ENCODE assay signal across 1 cellular context in the genomic region with DNA sequence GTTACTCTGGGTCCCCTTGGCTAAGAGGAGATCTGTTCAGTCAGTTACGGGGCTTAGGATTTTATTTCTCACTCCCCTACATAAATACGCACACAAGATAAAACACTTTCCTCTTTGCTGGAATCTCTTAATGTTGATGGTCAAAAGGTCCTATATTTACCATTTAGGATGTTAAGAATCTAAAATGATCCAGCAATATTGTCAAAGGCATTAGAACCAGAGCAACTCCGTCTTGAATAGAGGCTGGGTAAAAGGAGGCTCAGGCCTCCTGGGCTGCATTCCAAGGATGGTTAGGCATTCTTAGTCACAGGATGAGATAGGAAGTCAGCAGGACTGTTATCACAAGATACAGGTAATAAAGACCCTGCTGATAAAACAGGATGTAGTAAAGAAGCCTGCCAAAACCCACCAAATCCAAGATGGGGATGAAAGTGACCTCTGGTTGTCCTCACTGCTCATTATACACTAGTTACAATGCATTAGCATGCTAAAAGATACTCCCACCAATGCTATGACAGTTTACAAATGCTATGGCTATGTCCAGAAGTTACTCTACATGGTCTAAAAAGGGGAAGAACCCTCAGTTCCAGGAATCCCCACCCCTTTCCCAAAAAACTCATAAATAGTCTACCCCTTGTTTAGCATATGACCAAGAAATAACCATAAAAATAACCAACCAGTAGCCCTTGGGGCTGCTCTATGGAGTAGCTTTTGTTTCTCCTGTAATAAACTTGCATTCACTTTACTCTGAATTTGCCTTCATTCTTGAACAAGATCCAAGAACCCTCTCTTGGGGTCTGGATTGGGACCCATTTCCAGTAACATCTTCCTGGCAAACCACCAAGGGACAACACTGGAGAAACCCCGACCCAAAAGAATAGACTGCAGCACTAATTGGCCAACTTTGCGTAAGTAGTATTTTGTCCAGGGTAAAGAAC.
TF ChIP-seq lines count a peak whose summit lies in the region.

No MANE protein-coding gene starts in this region.

TF ChIP-seq in K562, 482 proteins besides CTCF, POLR2A, EP300 and RAD21 (continued from another document and continues in another):
- no peak for TF ChIP-seq CHD4 (IDR thresholded peaks at IDR 0.05; ENCODE audit: insufficient read depth, insufficient replicate concordance, low read depth, low read length, poor library complexity, severe bottlenecking)
- TF ChIP-seq SMAD2 (IDR thresholded peaks at IDR 0.05; ENCODE audit: low read depth, low read length), result no peak
- no peak for TF ChIP-seq ETS2 (tag; IDR thresholded peaks at IDR 0.05; ENCODE audit: borderline replicate concordance, poor library complexity, severe bottlenecking)
- TF ChIP-seq ZBED1 (IDR thresholded peaks at IDR 0.05), result no peak
- no peak for TF ChIP-seq ARID4B (CRISPR knock-in tag; IDR thresholded peaks at IDR 0.05)
- TF ChIP-seq, protein P1, sequence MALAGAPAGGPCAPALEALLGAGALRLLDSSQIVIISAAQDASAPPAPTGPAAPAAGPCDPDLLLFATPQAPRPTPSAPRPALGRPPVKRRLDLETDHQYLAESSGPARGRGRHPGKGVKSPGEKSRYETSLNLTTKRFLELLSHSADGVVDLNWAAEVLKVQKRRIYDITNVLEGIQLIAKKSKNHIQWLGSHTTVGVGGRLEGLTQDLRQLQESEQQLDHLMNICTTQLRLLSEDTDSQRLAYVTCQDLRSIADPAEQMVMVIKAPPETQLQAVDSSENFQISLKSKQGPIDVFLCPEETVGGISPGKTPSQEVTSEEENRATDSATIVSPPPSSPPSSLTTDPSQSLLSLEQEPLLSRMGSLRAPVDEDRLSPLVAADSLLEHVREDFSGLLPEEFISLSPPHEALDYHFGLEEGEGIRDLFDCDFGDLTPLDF (CRISPR knock-in tag; IDR thresholded peaks at IDR 0.05), result no peak
- no peak for TF ChIP-seq SAP30 (IDR thresholded peaks at IDR 0.05; ENCODE audit: borderline replicate concordance, insufficient read depth, low read depth, low read length, poor library complexity, severe bottlenecking)
- TF ChIP-seq CBX1 (IDR thresholded peaks at IDR 0.05; ENCODE audit: low read depth), result no peak
- TF ChIP-seq CHD2 (IDR thresholded peaks at IDR 0.05; ENCODE audit: low read depth, low read length), result no peak
- no peak for TF ChIP-seq RBM39 (optimal IDR thresholded peaks at IDR 0.05; ENCODE audit: low read depth, low read length)
- peak; percentile 50 for TF ChIP-seq ELF1 (tag; IDR thresholded peaks at IDR 0.05)
- no peak for TF ChIP-seq ZNF277 (CRISPR knock-in tag; IDR thresholded peaks at IDR 0.05; ENCODE audit: borderline replicate concordance)
- TF ChIP-seq, protein P2, sequence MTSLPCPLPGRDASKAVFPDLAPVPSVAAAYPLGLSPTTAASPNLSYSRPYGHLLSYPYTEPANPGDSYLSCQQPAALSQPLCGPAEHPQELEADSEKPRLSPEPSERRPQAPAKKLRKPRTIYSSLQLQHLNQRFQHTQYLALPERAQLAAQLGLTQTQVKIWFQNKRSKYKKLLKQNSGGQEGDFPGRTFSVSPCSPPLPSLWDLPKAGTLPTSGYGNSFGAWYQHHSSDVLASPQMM (CRISPR knock-in tag; IDR thresholded peaks at IDR 0.05), result no peak
- TF ChIP-seq CCNT2 (IDR thresholded peaks at IDR 0.05; ENCODE audit: borderline replicate concordance, extremely low read depth, insufficient read length, low read depth, low read length), result no peak
- TF ChIP-seq ZBTB2 (IDR thresholded peaks at IDR 0.05), result no peak
- TF ChIP-seq HIVEP1 (CRISPR knock-in tag; IDR thresholded peaks at IDR 0.05), result peak; percentile 91
- TF ChIP-seq, protein P3, sequence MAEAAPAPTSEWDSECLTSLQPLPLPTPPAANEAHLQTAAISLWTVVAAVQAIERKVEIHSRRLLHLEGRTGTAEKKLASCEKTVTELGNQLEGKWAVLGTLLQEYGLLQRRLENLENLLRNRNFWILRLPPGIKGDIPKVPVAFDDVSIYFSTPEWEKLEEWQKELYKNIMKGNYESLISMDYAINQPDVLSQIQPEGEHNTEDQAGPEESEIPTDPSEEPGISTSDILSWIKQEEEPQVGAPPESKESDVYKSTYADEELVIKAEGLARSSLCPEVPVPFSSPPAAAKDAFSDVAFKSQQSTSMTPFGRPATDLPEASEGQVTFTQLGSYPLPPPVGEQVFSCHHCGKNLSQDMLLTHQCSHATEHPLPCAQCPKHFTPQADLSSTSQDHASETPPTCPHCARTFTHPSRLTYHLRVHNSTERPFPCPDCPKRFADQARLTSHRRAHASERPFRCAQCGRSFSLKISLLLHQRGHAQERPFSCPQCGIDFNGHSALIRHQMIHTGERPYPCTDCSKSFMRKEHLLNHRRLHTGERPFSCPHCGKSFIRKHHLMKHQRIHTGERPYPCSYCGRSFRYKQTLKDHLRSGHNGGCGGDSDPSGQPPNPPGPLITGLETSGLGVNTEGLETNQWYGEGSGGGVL (CRISPR knock-in tag; IDR thresholded peaks at IDR 0.05), result no peak
- TF ChIP-seq ZNF280B (CRISPR knock-in tag; IDR thresholded peaks at IDR 0.05), result no peak
- TF ChIP-seq, protein P4, sequence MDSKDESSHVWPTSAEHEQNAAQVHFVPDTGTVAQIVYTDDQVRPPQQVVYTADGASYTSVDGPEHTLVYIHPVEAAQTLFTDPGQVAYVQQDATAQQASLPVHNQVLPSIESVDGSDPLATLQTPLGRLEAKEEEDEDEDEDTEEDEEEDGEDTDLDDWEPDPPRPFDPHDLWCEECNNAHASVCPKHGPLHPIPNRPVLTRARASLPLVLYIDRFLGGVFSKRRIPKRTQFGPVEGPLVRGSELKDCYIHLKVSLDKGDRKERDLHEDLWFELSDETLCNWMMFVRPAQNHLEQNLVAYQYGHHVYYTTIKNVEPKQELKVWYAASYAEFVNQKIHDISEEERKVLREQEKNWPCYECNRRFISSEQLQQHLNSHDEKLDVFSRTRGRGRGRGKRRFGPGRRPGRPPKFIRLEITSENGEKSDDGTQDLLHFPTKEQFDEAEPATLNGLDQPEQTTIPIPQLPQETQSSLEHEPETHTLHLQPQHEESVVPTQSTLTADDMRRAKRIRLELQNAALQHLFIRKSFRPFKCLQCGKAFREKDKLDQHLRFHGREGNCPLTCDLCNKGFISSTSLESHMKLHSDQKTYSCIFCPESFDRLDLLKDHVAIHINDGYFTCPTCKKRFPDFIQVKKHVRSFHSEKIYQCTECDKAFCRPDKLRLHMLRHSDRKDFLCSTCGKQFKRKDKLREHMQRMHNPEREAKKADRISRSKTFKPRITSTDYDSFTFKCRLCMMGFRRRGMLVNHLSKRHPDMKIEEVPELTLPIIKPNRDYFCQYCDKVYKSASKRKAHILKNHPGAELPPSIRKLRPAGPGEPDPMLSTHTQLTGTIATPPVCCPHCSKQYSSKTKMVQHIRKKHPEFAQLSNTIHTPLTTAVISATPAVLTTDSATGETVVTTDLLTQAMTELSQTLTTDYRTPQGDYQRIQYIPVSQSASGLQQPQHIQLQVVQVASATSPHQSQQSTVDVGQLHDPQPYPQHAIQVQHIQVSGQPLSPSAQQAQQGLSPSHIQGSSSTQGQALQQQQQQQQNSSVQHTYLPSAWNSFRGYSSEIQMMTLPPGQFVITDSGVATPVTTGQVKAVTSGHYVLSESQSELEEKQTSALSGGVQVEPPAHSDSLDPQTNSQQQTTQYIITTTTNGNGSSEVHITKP (IDR thresholded peaks at IDR 0.05; ENCODE audit: partially characterized antibody), result peak; percentile 73
- TF ChIP-seq, protein P5, sequence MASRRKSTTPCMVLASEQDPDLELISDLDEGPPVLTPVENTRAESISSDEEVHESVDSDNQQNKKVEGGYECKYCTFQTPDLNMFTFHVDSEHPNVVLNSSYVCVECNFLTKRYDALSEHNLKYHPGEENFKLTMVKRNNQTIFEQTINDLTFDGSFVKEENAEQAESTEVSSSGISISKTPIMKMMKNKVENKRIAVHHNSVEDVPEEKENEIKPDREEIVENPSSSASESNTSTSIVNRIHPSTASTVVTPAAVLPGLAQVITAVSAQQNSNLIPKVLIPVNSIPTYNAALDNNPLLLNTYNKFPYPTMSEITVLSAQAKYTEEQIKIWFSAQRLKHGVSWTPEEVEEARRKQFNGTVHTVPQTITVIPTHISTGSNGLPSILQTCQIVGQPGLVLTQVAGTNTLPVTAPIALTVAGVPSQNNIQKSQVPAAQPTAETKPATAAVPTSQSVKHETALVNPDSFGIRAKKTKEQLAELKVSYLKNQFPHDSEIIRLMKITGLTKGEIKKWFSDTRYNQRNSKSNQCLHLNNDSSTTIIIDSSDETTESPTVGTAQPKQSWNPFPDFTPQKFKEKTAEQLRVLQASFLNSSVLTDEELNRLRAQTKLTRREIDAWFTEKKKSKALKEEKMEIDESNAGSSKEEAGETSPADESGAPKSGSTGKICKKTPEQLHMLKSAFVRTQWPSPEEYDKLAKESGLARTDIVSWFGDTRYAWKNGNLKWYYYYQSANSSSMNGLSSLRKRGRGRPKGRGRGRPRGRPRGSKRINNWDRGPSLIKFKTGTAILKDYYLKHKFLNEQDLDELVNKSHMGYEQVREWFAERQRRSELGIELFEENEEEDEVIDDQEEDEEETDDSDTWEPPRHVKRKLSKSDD (conservative IDR thresholded peaks at IDR 0.05; ENCODE audit: low read length), result no peak
- TF ChIP-seq, protein P6, sequence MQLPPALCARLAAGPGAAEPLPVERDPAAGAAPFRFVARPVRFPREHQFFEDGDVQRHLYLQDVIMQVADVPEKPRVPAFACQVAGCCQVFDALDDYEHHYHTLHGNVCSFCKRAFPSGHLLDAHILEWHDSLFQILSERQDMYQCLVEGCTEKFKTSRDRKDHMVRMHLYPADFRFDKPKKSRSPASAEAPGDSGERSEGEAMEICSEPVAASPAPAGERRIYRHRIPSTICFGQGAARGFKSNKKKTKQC (CRISPR knock-in tag; IDR thresholded peaks at IDR 0.05), result no peak
- TF ChIP-seq SIX5 (IDR thresholded peaks at IDR 0.05; ENCODE audit: borderline replicate concordance in 1 of 2, insufficient read depth in 1 of 2, low read depth in 1 of 2, low read length in 2 of 2), result no peak
- TF ChIP-seq EP400 (IDR thresholded peaks at IDR 0.05), result peak; percentile 53
- no peak for TF ChIP-seq SUPT5H (IDR thresholded peaks at IDR 0.05)
- TF ChIP-seq ARID3A (IDR thresholded peaks at IDR 0.05; ENCODE audit: borderline replicate concordance, low read depth, low read length), result peak; percentile 80; the same call in 1 of the 2 replicates
- no peak; the same call in 1 of the 2 replicates for TF ChIP-seq ZSCAN32 (CRISPR knock-in tag; IDR thresholded peaks at IDR 0.05)
